ENCODE assay signal across 6 cellular contexts in genomic region chr19:43595605-43595998, GRCh38. TPM values are rescaled to one million over a fixed set of nuclear protein-coding genes. Genes with fewer than 3 reads are reported as not detected.
A peak's percentile ranks its signal among the peaks of the same experiment; 100 is the strongest.
DNase-seq lines count a peak whose midpoint lies in the region; ATAC-seq and TF ChIP-seq lines count a peak whose summit lies in the region.

No MANE protein-coding gene starts in this region.

- peaks cover 12% of the 10 kb centered on the region for H3K4me1 ChIP-seq in A673 (ENCODE audit: insufficient read depth, low read length, poor library complexity, severe bottlenecking)
- no peaks in the 10 kb centered on the region for H3K4me1 ChIP-seq in neural progenitor cell

- H3K27ac ChIP-seq in A673 (ENCODE audit: low read depth, low read length, poor library complexity, severe bottlenecking): peak overlapping the region; percentile 88
- H3K27ac ChIP-seq in neural progenitor cell: no peak overlapping the region

- H3K36me3 ChIP-seq in A673 (ENCODE audit: insufficient read depth, low read length, poor library complexity, severe bottlenecking) (peaks cover 25% of the 10 kb centered on the region), neural progenitor cell (no peaks in the 10 kb centered on the region)

- H4K20me1 ChIP-seq in neural progenitor cell (ENCODE audit: low read depth): peaks cover 16% of the 10 kb centered on the region

- H3K4me3 ChIP-seq in A673 (ENCODE audit: low read depth, low read length, poor library complexity, severe bottlenecking) (peak overlapping the region; percentile 78), neural progenitor cell (peak overlapping the region; percentile 64)

- peaks cover 25% of the 10 kb centered on the region for H3F3A ChIP-seq in neural progenitor cell (ENCODE audit: low read depth)

- no peaks in the 10 kb centered on the region for H3K27me3 ChIP-seq in A673 (replicated peaks; ENCODE audit: insufficient read depth, low read depth, low read length, poor library complexity)
- H3K27me3 ChIP-seq in neural progenitor cell: no peaks in the 10 kb centered on the region

- POLR2A ChIA-PET in A673 (lab: Charles Lee; ENCODE audit: low non-redundant PET): interaction anchor here (0.5 to 0.8 kb wide), 3 partner anchors 12 to 451 kb away, joined by 4 to 14 read pairs (median 5); no protein-coding TSS in a partner anchor
- POLR2A ChIA-PET in MCF 10A (lab: Yijun Ruan, JAX): interaction anchor here (0.7 to 5.4 kb wide), 29 partner anchors 11 to 190 kb away, joined by 3 to 75 read pairs (median 5); partner anchors contain the start of genes ETHE1, PINLYP, PLAUR and XRCC1

- TF ChIP-seq CTCF in A673 (conservative IDR thresholded peaks at IDR 0.05; ENCODE audit: low read depth, low read length): no peak
- no peak for TF ChIP-seq CTCF in MCF 10A (IDR thresholded peaks at IDR 0.05; ENCODE audit: unreplicated experiment)
- no peak for TF ChIP-seq CTCF in neural progenitor cell (IDR thresholded peaks at IDR 0.05)

- peak overlapping the region; percentile 97 for H3K4me2 ChIP-seq in neural progenitor cell

- H3K27ac Mint-ChIP-seq in MCF 10A (ENCODE audit: low read depth, unreplicated experiment): peak overlapping the region; percentile 99
- peak overlapping the region; percentile 100 for H3K27ac Mint-ChIP-seq in neural progenitor cell

- intact Hi-C loops in A673 (cut with micrococcal nuclease; ENCODE audit: unreplicated experiment): loop anchor here (5.0 kb wide), 1 partner anchor 148 kb away; no protein-coding TSS in a partner anchor
- intact Hi-C loops in MCF 10A (cut with micrococcal nuclease): loop anchor here (2.0 to 5.0 kb wide), 2 partner anchors 149 to 187 kb away; partner anchors contain the start of gene KCNN4

- peak overlapping the region; percentile 71 for H3K9ac ChIP-seq in neural progenitor cell

- H2AFZ ChIP-seq in neural progenitor cell (replicated peaks): peak overlapping the region; percentile 18

- H3K4me1 Mint-ChIP-seq in MCF 10A (ENCODE audit: insufficient read depth, unreplicated experiment): peaks cover 24% of the 10 kb centered on the region
- H3K4me1 Mint-ChIP-seq in neural progenitor cell: peaks cover 25% of the 10 kb centered on the region

- H3K79me2 ChIP-seq in neural progenitor cell (ENCODE audit: low read depth): peaks cover 45% of the 10 kb centered on the region

- H3K4me3 Mint-ChIP-seq in MCF 10A (ENCODE audit: unreplicated experiment): peak overlapping the region; percentile 99
- H3K4me3 Mint-ChIP-seq in neural progenitor cell: peak overlapping the region; percentile 93

- peak; percentile 17 for DNase-seq in A673 (ENCODE audit: low spot score)
- no peak for DNase-seq in MCF 10A (ENCODE audit: unreplicated experiment)
- peak; percentile 33 for DNase-seq in neural progenitor cell (ENCODE audit: low spot score)
- DNase-seq in C1 segment of cervical spinal cord (lab: John Stamatoyannopoulos, UW): no peak

- no peaks in the 10 kb centered on the region for H3K9me3 ChIP-seq in A673 (ENCODE audit: low read depth, low read length, poor library complexity, severe bottlenecking)
- H3K9me3 ChIP-seq in neural progenitor cell (ENCODE audit: low read depth): no peaks in the 10 kb centered on the region

- CTCF ChIA-PET in A673 (lab: Charles Lee) (interaction anchor here (0.6 to 2.1 kb wide), 4 partner anchors 38 to 1890 kb away, joined by 3 to 25 read pairs (median 10); no protein-coding TSS in a partner anchor), MCF 10A (lab: Yijun Ruan, JAX) (interaction anchor here (0.6 to 2.1 kb wide), 7 partner anchors 21 to 167 kb away, joined by 3 to 13 read pairs (median 5); partner anchors contain the start of genes PINLYP and XRCC1)

- peaks cover 46% of the 10 kb centered on the region for H3K36me3 Mint-ChIP-seq in MCF 10A (ENCODE audit: insufficient read depth, unreplicated experiment)
- peaks cover 10% of the 10 kb centered on the region for H3K36me3 Mint-ChIP-seq in neural progenitor cell

- BruUV-seq in A673 (replicated peaks; lab: Mats Ljungman, UMichigan) (TSS peak; percentile 85), MCF 10A (replicated peaks; lab: Mats Ljungman, UMichigan) (TSS peak; percentile 89)

- H3K9me3 Mint-ChIP-seq in MCF 10A (ENCODE audit: unreplicated experiment) (no peaks in the 10 kb centered on the region), neural progenitor cell (no peaks in the 10 kb centered on the region)

- peak; percentile 2 for ATAC-seq in HG02970 (IDR thresholded peaks at IDR 0.05; ENCODE audit: low FRiP score, unreplicated experiment)
- no peak for ATAC-seq in HG03457 (IDR thresholded peaks at IDR 0.05; ENCODE audit: unreplicated experiment)

- H3K27me3 Mint-ChIP-seq in MCF 10A (ENCODE audit: insufficient read depth, unreplicated experiment): no peaks in the 10 kb centered on the region
- H3K27me3 Mint-ChIP-seq in neural progenitor cell (ENCODE audit: insufficient read depth, low read depth): peaks cover 14% of the 10 kb centered on the region

RNA-seq across cellular contexts. Expression of gene IRGQ, which starts 0.3 kb away (rescaled TPM):
- total RNA-seq in A673 (2021) (34.1 and 37.7 TPM in 2 replicates), MCF 10A (2022) (21.0 and 26.5 TPM in 2 replicates), neural progenitor cell (ENCODE audit: low replicate concordance) (27.4 and 31.5 TPM in 2 replicates)

RNA-seq across cellular contexts. Expression of gene ZNF576, which starts 0.8 kb away (rescaled TPM):
- total RNA-seq in A673 (2021): 19.2 and 20.3 TPM in 2 replicates
- 13.2 and 18.4 TPM in 2 replicates for total RNA-seq in MCF 10A (2022)
- 6.8 and 9.0 TPM in 2 replicates for total RNA-seq in neural progenitor cell (ENCODE audit: low replicate concordance)

RNA-seq across cellular contexts. Expression of gene SRRM5, which starts 16.3 kb away (rescaled TPM):
- 0.62 and 0.66 TPM in 2 replicates for total RNA-seq in A673 (2021)
- 0.28 and 0.88 TPM in 2 replicates for total RNA-seq in MCF 10A (2022)
- 0.25 TPM in 1 of 2 replicates, not detected in the other for total RNA-seq in neural progenitor cell (ENCODE audit: low replicate concordance)

RNA-seq across cellular contexts. Expression of gene PINLYP, which starts 20.0 kb away (rescaled TPM):
- 14.3 and 15.6 TPM in 2 replicates for total RNA-seq in A673 (2021)
- 0.74 TPM in 1 of 2 replicates, not detected in the other for total RNA-seq in MCF 10A (2022)
- total RNA-seq in neural progenitor cell (ENCODE audit: low replicate concordance): 4.0 and 8.6 TPM in 2 replicates

RNA-seq across cellular contexts. Expression of gene XRCC1, which starts 20.3 kb away (rescaled TPM):
- total RNA-seq in A673 (2021): 69.4 and 86.0 TPM in 2 replicates
- total RNA-seq in MCF 10A (2022): 18.0 and 20.6 TPM in 2 replicates
- 33.8 and 88.8 TPM in 2 replicates for total RNA-seq in neural progenitor cell (ENCODE audit: low replicate concordance)

Comparison
In these comparisons a context has a peak if more than half of its experiments do, and no peak if none do; other contexts are left out.
1. DNase-seq: peak in A673 (single experiment) and neural progenitor cell (single experiment); none in MCF 10A (single experiment) and C1 segment of cervical spinal cord (0 of 14).